ENCODE assay signal across 7 cellular contexts in the genomic region with DNA sequence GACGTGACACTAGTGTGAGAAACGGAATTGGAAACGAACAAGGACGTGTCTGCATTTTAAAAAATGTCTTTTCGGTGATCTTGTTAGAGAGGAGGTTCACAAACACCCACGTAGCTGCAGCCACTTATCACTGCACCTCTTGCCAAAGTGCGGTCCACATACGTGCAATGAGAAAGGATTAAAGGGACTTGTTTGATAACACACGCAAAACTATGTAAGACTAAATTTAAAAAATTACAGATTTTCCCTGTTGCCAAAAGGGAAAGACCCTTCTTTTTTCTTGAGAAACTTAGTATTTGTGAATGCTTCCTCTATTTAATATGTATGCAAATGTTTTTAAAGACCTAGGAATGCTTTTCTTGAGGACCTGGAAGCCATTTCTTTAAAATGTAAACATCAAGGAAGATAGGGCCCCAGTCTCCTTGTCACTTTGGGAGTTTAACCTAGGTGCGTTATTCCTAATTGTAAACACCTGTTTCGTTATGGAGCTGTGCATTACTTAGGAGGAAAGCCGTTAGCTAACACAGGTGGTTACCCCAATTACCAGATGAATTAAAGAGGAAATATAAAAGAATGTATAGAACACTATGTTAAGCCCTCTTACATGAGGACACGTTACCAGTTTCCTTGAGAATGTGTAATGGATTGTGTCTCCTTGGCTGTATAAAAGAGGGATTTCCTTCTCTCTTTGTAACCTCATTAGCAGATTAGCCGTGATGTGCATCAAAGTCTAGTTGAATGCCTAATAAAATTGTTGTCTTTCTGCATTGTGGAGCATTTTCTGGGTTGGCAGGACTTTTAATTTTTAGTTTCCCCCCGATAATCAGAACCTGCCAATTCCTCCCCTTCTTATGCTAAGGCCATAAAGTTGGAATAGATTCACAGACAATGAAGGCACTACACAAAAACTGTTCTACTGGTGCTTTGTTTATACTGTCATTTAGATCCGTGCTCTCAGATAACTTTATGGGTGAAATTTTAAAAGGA. TPM values are rescaled to one million over a fixed set of nuclear protein-coding genes. Genes with fewer than 3 reads are reported as not detected.
A peak's percentile ranks its signal among the peaks of the same experiment; 100 is the strongest.
DNase-seq lines count a peak whose midpoint lies in the region; ATAC-seq and TF ChIP-seq lines count a peak whose summit lies in the region.

No MANE protein-coding gene starts in this region.

- TF ChIP-seq POLR2A in IMR-90 (IDR thresholded peaks at IDR 0.05; ENCODE audit: low read depth, low read length) (0 out of 2 replicates have a peak, but pooled peaks have one; percentile 18), breast epithelium (IDR thresholded peaks at IDR 0.05) (no peak)

- no peaks in the 10 kb centered on the region for H3K4me1 ChIP-seq in IMR-90 (ENCODE audit: control insufficient read depth, insufficient read depth, low read length)
- H3K4me1 ChIP-seq in breast epithelium, result no peaks in the 10 kb centered on the region
- H3K4me1 ChIP-seq in mesodermal cell (ENCODE audit: control insufficient read depth, insufficient read depth, low read length, poor library complexity, severe bottlenecking), result peaks cover 3% of the 10 kb centered on the region

- WGBS in IMR-90 (ENCODE audit: extremely low coverage in 2 of 2, insufficient read length in 1 of 2), 2 experiments, result no CpG with 5 or more reads among the region's 16 CpGs
- whole genome bisulfite sequencing in mesodermal cell (ENCODE audit: insufficient coverage in 2 of 2), 2 experiments, result 25 to 35% methylated on average over 4 to 7 of the region's 16 CpGs

- peak overlapping the region; percentile 93 for H2BK120ac ChIP-seq in IMR-90 (ENCODE audit: low read depth, low read length)

- peaks cover 6% of the 10 kb centered on the region; the same call in 1 of the 2 replicates for H3K9me1 ChIP-seq in IMR-90 (ENCODE audit: insufficient read depth, low read length)

- H3K9ac ChIP-seq in IMR-90 (ENCODE audit: low read depth, low read length), result peak overlapping the region; percentile 85

- CTCF ChIA-PET in IMR-90 (lab: Yijun Ruan, JAX), result interaction anchor here (0.6 kb wide), 1 partner anchor 129 kb away, joined by 3 read pairs; no protein-coding TSS in a partner anchor

- peak overlapping the region; percentile 94 for H3K23ac ChIP-seq in IMR-90 (ENCODE audit: low read depth, low read length)

- peak overlapping the region; percentile 93 for H2AK9ac ChIP-seq in IMR-90 (replicated peaks; ENCODE audit: low read depth, low read length, poor library complexity)

- no peak; the same call in 1 of the 2 replicates for TF ChIP-seq RAD21 in IMR-90 (IDR thresholded peaks at IDR 0.05; ENCODE audit: low read length)

- H3K9me3 ChIP-seq in IMR-90 (ENCODE audit: control insufficient read depth, insufficient read depth, low read length), result no peaks in the 10 kb centered on the region
- no peaks in the 10 kb centered on the region for H3K9me3 ChIP-seq in breast epithelium
- H3K9me3 ChIP-seq in mesodermal cell (ENCODE audit: control insufficient read depth, low read length), result no peaks in the 10 kb centered on the region

- peak overlapping the region; percentile 53 for H3K4me3 ChIP-seq in IMR-90 (ENCODE audit: insufficient read depth, low read depth, low read length)
- peak overlapping the region; percentile 53 to 83 (median 78) for H3K4me3 ChIP-seq in breast epithelium
- peak overlapping the region; percentile 50 for H3K4me3 ChIP-seq in mesodermal cell (ENCODE audit: extremely low read depth, insufficient read depth, low read length, poor library complexity, severe bottlenecking)

- peak overlapping the region; percentile 91 for H4K91ac ChIP-seq in IMR-90 (ENCODE audit: insufficient read depth, low read depth, low read length)

- peak overlapping the region; percentile 94 to 99 for H4K8ac ChIP-seq in IMR-90 (ENCODE audit: low read depth in 2 of 2, low read length in 2 of 2)

- TF ChIP-seq CTCF in IMR-90 (conservative IDR thresholded peaks at IDR 0.05; ENCODE audit: low read depth, low read length) (no peak), breast epithelium (IDR thresholded peaks at IDR 0.05) (no peak)

- peak overlapping the region; percentile 64 for H3K56ac ChIP-seq in IMR-90 (ENCODE audit: extremely low read depth, insufficient read depth, low read length)

- peaks cover 10 to 15% of the 10 kb centered on the region in 2 experiments; a peak in 3 of 4 replicates for H3K79me1 ChIP-seq in IMR-90 (ENCODE audit: low read depth in 1 of 2, low read length in 2 of 2)

- H3K27me3 ChIP-seq in IMR-90 (ENCODE audit: control insufficient read depth, insufficient read depth, low read length), result no peaks in the 10 kb centered on the region
- no peaks in the 10 kb centered on the region for H3K27me3 ChIP-seq in breast epithelium

- in situ Hi-C loops in IMR-90 (cut with MboI; ENCODE audit: low sequenced_read_pairs), result loop anchor here (5.0 to 25.0 kb wide), 2 partner anchors 290 to 310 kb away; no protein-coding TSS in a partner anchor

- peak overlapping the region; percentile 83 for H2BK5ac ChIP-seq in IMR-90 (ENCODE audit: low read depth, low read length, poor library complexity, severe bottlenecking)

- H3K4ac ChIP-seq in IMR-90 (ENCODE audit: low read depth, low read length), result peak overlapping the region; percentile 97

- dilution Hi-C loops in IMR-90 (cut with HindIII; ENCODE audit: low sequenced_read_pairs, unreplicated experiment), result no loop called here

- H3K18ac ChIP-seq in IMR-90 (ENCODE audit: low read depth, low read length), result peak overlapping the region; percentile 36

- H3K14ac ChIP-seq in IMR-90 (replicated peaks; ENCODE audit: low read depth, low read length), result peak overlapping the region; percentile 48

- H3K36me3 ChIP-seq in IMR-90 (ENCODE audit: control insufficient read depth, insufficient read depth, low read length), result no peaks in the 10 kb centered on the region
- H3K36me3 ChIP-seq in breast epithelium, result no peaks in the 10 kb centered on the region
- no peaks in the 10 kb centered on the region for H3K36me3 ChIP-seq in mesodermal cell (ENCODE audit: control insufficient read depth, insufficient read depth, low read length)

- BruUV-seq in IMR-90 (replicated peaks; lab: Mats Ljungman, UMichigan), result no TSS peak

- peak overlapping the region; percentile 89 for H2BK20ac ChIP-seq in IMR-90 (ENCODE audit: low read depth, low read length)

- POLR2A ChIA-PET in IMR-90 (lab: Charles Lee; ENCODE audit: unreplicated experiment), result no interaction called here

- ATAC-seq in GM18502 (IDR thresholded peaks at IDR 0.05; ENCODE audit: poor library complexity, unreplicated experiment), result peak; percentile 23
- no peak for ATAC-seq in IMR-90 (ENCODE audit: low read depth)
- ATAC-seq in HG02840 (IDR thresholded peaks at IDR 0.05; ENCODE audit: low FRiP score, unreplicated experiment), result no peak

- H2BK15ac ChIP-seq in IMR-90 (ENCODE audit: low read depth, low read length), result peak overlapping the region; percentile 10; the same call in 2 of the 3 replicates

- peak overlapping the region; percentile 74 for H3K4me2 ChIP-seq in IMR-90 (ENCODE audit: low read depth, low read length)

- intact Hi-C loops in IMR-90 (cut with micrococcal nuclease), result loop anchor here (1.0 kb wide), 1 partner anchor 246 kb away; no protein-coding TSS in a partner anchor
- intact Hi-C loops in breast epithelium (cut with DNase I; ENCODE audit: low total_unique reads), result no loop called here

- no peaks in the 10 kb centered on the region for H4K20me1 ChIP-seq in IMR-90 (ENCODE audit: insufficient read depth, low read length)

- peak overlapping the region; percentile 92 for H3K27ac ChIP-seq in IMR-90 (ENCODE audit: insufficient read depth, low read length)
- peak overlapping the region; percentile 98 to 99 for H3K27ac ChIP-seq in breast epithelium
- peak overlapping the region; percentile 96 for H3K27ac ChIP-seq in mesodermal cell (ENCODE audit: low read depth, low read length, severe bottlenecking)

- peak overlapping the region; percentile 97 for H4K5ac ChIP-seq in IMR-90 (ENCODE audit: low read depth, low read length)

- H2AK5ac ChIP-seq in IMR-90 (ENCODE audit: low read depth, low read length), result peak overlapping the region; percentile 38

- DNase-seq in IMR-90 (no peak), breast epithelium (ENCODE audit: low spot score in 2 of 2) (no peak), SHP77 (lab: John Stamatoyannopoulos, UW) (no peak), NCI-H1694 treated with DMSO at 0.1 percent for 48 hours (lab: John Stamatoyannopoulos, UW) (no peak)

- H2AFZ ChIP-seq in IMR-90 (replicated peaks; ENCODE audit: low read length, poor library complexity), result peak overlapping the region; percentile 98

TF ChIP-seq in IMR-90, 13 proteins besides CTCF, POLR2A, EP300 and RAD21:
- TF ChIP-seq, protein P1, sequence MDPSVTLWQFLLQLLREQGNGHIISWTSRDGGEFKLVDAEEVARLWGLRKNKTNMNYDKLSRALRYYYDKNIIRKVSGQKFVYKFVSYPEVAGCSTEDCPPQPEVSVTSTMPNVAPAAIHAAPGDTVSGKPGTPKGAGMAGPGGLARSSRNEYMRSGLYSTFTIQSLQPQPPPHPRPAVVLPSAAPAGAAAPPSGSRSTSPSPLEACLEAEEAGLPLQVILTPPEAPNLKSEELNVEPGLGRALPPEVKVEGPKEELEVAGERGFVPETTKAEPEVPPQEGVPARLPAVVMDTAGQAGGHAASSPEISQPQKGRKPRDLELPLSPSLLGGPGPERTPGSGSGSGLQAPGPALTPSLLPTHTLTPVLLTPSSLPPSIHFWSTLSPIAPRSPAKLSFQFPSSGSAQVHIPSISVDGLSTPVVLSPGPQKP (IDR thresholded peaks at IDR 0.05; ENCODE audit: borderline replicate concordance, low read depth, low read length), result no peak
- TF ChIP-seq MAFK (IDR thresholded peaks at IDR 0.05; ENCODE audit: low read depth, low read length) (no peak), NFE2L2 (IDR thresholded peaks at IDR 0.05; ENCODE audit: low read depth, low read length) (no peak), FOS (IDR thresholded peaks at IDR 0.05; ENCODE audit: low read depth, low read length) (no peak), BHLHE40 (IDR thresholded peaks at IDR 0.05; ENCODE audit: low read depth, low read length) (no peak), MAZ (IDR thresholded peaks at IDR 0.05; ENCODE audit: borderline replicate concordance, low read depth, low read length) (no peak), RFX5 (IDR thresholded peaks at IDR 0.05; ENCODE audit: low read depth, low read length) (no peak), RCOR1 (IDR thresholded peaks at IDR 0.05; ENCODE audit: insufficient replicate concordance, low read length) (no peak), MXI1 (IDR thresholded peaks at IDR 0.05; ENCODE audit: borderline replicate concordance, low read depth, low read length) (no peak), CEBPB (IDR thresholded peaks at IDR 0.05; ENCODE audit: low read depth, low read length) (no peak; the same call in none of the 2 replicates)

RNA-seq across cellular contexts. Expression of a gene that starts 1.0 kb away (rescaled TPM):
- total RNA-seq in IMR-90 (2012; rRNA removed) (0.36 and 0.56 TPM in 2 replicates), breast epithelium (1 to 10 TPM; 1.6 to 8.0 (median 2.3) TPM)
- 0.10 and 0.19 TPM in 2 replicates for polyA plus RNA-seq in IMR-90 (2012; rRNA removed)
- polyA plus RNA-seq in IMR-90 (2012; cell fraction: cytosol; rRNA removed), result 0.05 TPM in 2 replicates
- polyA plus RNA-seq in IMR-90 (2012; cell fraction: nucleus; rRNA removed; ENCODE audit: low replicate concordance), result 0.14 and 0.31 TPM in 2 replicates
- not detected for polyA plus RNA-seq in mesodermal cell (2013, experiment 1 of 2)
- 0.15 TPM for polyA plus RNA-seq in mesodermal cell (2013, experiment 2 of 2)
